ENCODE assay signal across 7 cellular contexts in the genomic region with DNA sequence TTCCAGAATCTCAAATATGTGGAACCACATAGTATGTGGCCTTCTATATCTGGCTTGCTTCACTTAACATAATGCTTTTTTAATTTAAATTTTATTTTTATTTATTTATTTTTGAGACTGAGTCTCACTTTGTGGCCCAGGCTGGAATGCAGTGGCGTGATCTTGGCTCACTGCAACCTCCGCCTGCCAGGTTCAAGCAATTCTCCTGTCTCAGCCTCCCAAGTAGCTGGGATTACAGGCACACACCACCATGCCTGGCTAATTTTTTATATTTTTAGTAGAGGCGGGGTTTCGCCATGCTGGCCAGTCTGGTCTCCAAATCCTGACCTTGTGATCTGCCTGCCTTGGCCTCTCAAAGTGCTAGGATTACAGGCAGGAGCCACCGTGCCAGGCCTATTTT. TPM values are rescaled to one million over a fixed set of nuclear protein-coding genes. Genes with fewer than 3 reads are reported as not detected.
A peak's percentile ranks its signal among the peaks of the same experiment; 100 is the strongest.
DNase-seq lines count a peak whose midpoint lies in the region; ATAC-seq, FAIRE-seq and TF ChIP-seq lines count a peak whose summit lies in the region.
"Not testable (repeated sequence)": the region's sequence is repeated elsewhere in the genome, so short reads cannot be mapped to it uniquely, and the experiment has no call there.

No MANE protein-coding gene starts in this region.

- peak overlapping the region in 1 of 4 donors; percentile 48 for H3K4me3 Mint-ChIP-seq in CD4-positive, CD25-positive, alpha-beta regulatory T cell
- not testable (repeated sequence) for H3K4me3 Mint-ChIP-seq in activated CD4-positive, alpha-beta T cell treated with anti-CD3 and anti-CD28 coated beads for 36 hours
- H3K4me3 Mint-ChIP-seq in astrocyte (ENCODE audit: unreplicated experiment): peak overlapping the region; percentile 21
- H3K4me3 Mint-ChIP-seq in naive thymus-derived CD4-positive, alpha-beta T cell: peak overlapping the region in 2 of 10 donors; percentile 27 to 47

- not testable (repeated sequence) for H3K36me3 Mint-ChIP-seq in CD4-positive, CD25-positive, alpha-beta regulatory T cell; activated CD4-positive, alpha-beta T cell treated with anti-CD3 and anti-CD28 coated beads for 36 hours (ENCODE audit: low read depth); astrocyte (ENCODE audit: low read depth, unreplicated experiment); naive thymus-derived CD4-positive, alpha-beta T cell

- H3K4me1 ChIP-seq in CD4-positive, CD25-positive, alpha-beta regulatory T cell (ENCODE audit: control insufficient read depth, insufficient read depth, low read length, poor library complexity, severe bottlenecking): peaks cover 32% of the 10 kb centered on the region
- H3K4me1 ChIP-seq in KMS-11 (ENCODE audit: low read depth, poor library complexity, severe bottlenecking) (peaks cover 59% of the 10 kb centered on the region), astrocyte (ENCODE audit: insufficient read depth, low read length) (peaks cover 37% of the 10 kb centered on the region)
- H3K4me1 ChIP-seq in naive thymus-derived CD4-positive, alpha-beta T cell (ENCODE audit: control insufficient read depth in 2 of 2, insufficient read depth in 2 of 2, low read length in 2 of 2): peaks cover 19 to 21% of the 10 kb centered on the region in 2 donors
- H3K4me1 ChIP-seq in sigmoid colon: not testable (repeated sequence)

- H3K27me3 Mint-ChIP-seq in CD4-positive, CD25-positive, alpha-beta regulatory T cell; activated CD4-positive, alpha-beta T cell treated with anti-CD3 and anti-CD28 coated beads for 36 hours; astrocyte (ENCODE audit: low read depth, unreplicated experiment); naive thymus-derived CD4-positive, alpha-beta T cell: not testable (repeated sequence)

- not testable (repeated sequence) for FAIRE-seq in astrocyte (lab: Jason Lieb, UNC)

- H3K4me1 Mint-ChIP-seq in CD4-positive, CD25-positive, alpha-beta regulatory T cell: peaks cover under 1 to 47% (median 30%) of the 10 kb centered on the region in 4 donors
- H3K4me1 Mint-ChIP-seq in activated CD4-positive, alpha-beta T cell treated with anti-CD3 and anti-CD28 coated beads for 36 hours: peaks cover 39% of the 10 kb centered on the region
- H3K4me1 Mint-ChIP-seq in astrocyte (ENCODE audit: low read depth, unreplicated experiment): peaks cover 41% of the 10 kb centered on the region
- H3K4me1 Mint-ChIP-seq in naive thymus-derived CD4-positive, alpha-beta T cell: peaks cover 27 to 54% (median 49%) of the 10 kb centered on the region in 7 donors

- TF ChIP-seq CTCF in KMS-11 (conservative IDR thresholded peaks at IDR 0.05; ENCODE audit: low read depth, low read length); astrocyte (IDR thresholded peaks at IDR 0.05; ENCODE audit: insufficient read depth, low read depth, low read length); sigmoid colon (IDR thresholded peaks at IDR 0.05): not testable (repeated sequence)

- not testable (repeated sequence) for H2AFZ ChIP-seq in KMS-11 (ENCODE audit: low read depth); astrocyte (ENCODE audit: low read depth, low read length)

- ATAC-seq in CD4-positive, CD25-positive, alpha-beta regulatory T cell (ENCODE audit: low read depth in 2 of 2); activated CD4-positive, alpha-beta T cell treated with anti-CD3 and anti-CD28 coated beads for 36 hours; naive thymus-derived CD4-positive, alpha-beta T cell: not testable (repeated sequence)

- H3K27ac ChIP-seq in CD4-positive, CD25-positive, alpha-beta regulatory T cell (ENCODE audit: insufficient read depth, low read length, poor library complexity, severe bottlenecking); KMS-11; astrocyte (ENCODE audit: low read depth, low read length); naive thymus-derived CD4-positive, alpha-beta T cell (ENCODE audit: low read depth, low read length); sigmoid colon: not testable (repeated sequence)

- H4K20me1 ChIP-seq in KMS-11 (ENCODE audit: insufficient read depth); astrocyte (ENCODE audit: insufficient read depth, low read length): not testable (repeated sequence)

- not testable (repeated sequence) for DNase-seq in CD4-positive, CD25-positive, alpha-beta regulatory T cell; activated CD4-positive, alpha-beta T cell treated with anti-CD3 and anti-CD28 coated beads for 36 hours; astrocyte (ENCODE audit: low read depth); naive thymus-derived CD4-positive, alpha-beta T cell
- peak; percentile 4 for DNase-seq in activated T-cell treated with anti-CD3 and anti-CD28 coated beads, Interleukin-2, amount 50 U/mL, for 1 hour
- DNase-seq in sigmoid colon: peak; percentile 6

- H3K9me3 ChIP-seq in CD4-positive, CD25-positive, alpha-beta regulatory T cell (ENCODE audit: control insufficient read depth in 2 of 2, low read length in 2 of 2); astrocyte (ENCODE audit: insufficient read depth, low read depth, low read length); naive thymus-derived CD4-positive, alpha-beta T cell (ENCODE audit: control insufficient read depth in 2 of 3, low read length in 3 of 3); sigmoid colon: not testable (repeated sequence)

- 0 out of 2 replicates have a peak overlapping the region, but pooled peaks have one; percentile 50 for H3K4me2 ChIP-seq in KMS-11
- not testable (repeated sequence) for H3K4me2 ChIP-seq in astrocyte (ENCODE audit: low read length)

- TF ChIP-seq EP300 in sigmoid colon (IDR thresholded peaks at IDR 0.05): not testable (repeated sequence)

- not testable (repeated sequence) for H3K27me3 ChIP-seq in CD4-positive, CD25-positive, alpha-beta regulatory T cell (ENCODE audit: control insufficient read depth, insufficient read depth, low read length); KMS-11 (ENCODE audit: insufficient read depth, low read depth); astrocyte (ENCODE audit: insufficient read depth, low read length); naive thymus-derived CD4-positive, alpha-beta T cell (ENCODE audit: control insufficient read depth in 2 of 2, insufficient read depth in 2 of 2, low read length in 2 of 2); sigmoid colon

- H3K9ac ChIP-seq in KMS-11; astrocyte (ENCODE audit: low read length): not testable (repeated sequence)

- not testable (repeated sequence) for H3K36me3 ChIP-seq in CD4-positive, CD25-positive, alpha-beta regulatory T cell (ENCODE audit: control insufficient read depth, insufficient read depth, low read length); KMS-11 (ENCODE audit: insufficient read depth); astrocyte (ENCODE audit: insufficient read depth, low read length); naive thymus-derived CD4-positive, alpha-beta T cell (ENCODE audit: control insufficient read depth in 2 of 3, insufficient read depth in 3 of 3, low read length in 3 of 3); sigmoid colon

- H3K4me3 ChIP-seq in CD4-positive, CD25-positive, alpha-beta regulatory T cell (ENCODE audit: low read depth, low read length); KMS-11 (IDR thresholded peaks at IDR 0.05; ENCODE audit: insufficient read depth, low read depth, low read length); astrocyte (ENCODE audit: insufficient read depth, low read depth, low read length); naive thymus-derived CD4-positive, alpha-beta T cell (ENCODE audit: low read length); sigmoid colon: not testable (repeated sequence)

- not testable (repeated sequence) for TF ChIP-seq POLR2A in sigmoid colon (IDR thresholded peaks at IDR 0.05)

- WGBS in sigmoid colon, 2 donors: 90 to 96% methylated on average over 5 of the region's 5 CpGs

- intact Hi-C loops in activated CD4-positive, alpha-beta T cell treated with anti-CD3 and anti-CD28 coated beads for 36 hours (cut with DNase I, micrococcal nuclease); sigmoid colon (cut with DNase I): not testable (repeated sequence)
- intact Hi-C loops in naive thymus-derived CD4-positive, alpha-beta T cell (cut with micrococcal nuclease): loop anchor here in 1 of 2 donors (5.0 kb wide), 1 partner anchor 33 kb away; the partner anchor contains the start of gene LOXL1

- POLR2A ChIA-PET in activated CD4-positive, alpha-beta T cell treated with anti-CD3 and anti-CD28 coated beads for 36 hours (lab: Charles Lee): not testable (repeated sequence)
- POLR2A ChIA-PET in naive thymus-derived CD4-positive, alpha-beta T cell (lab: Charles Lee): interaction anchor here (0.6 to 1.2 kb wide), 2 partner anchors 11 to 13 kb away, joined by 4 to 6 read pairs; no protein-coding TSS in a partner anchor

- not testable (repeated sequence) for H3K79me2 ChIP-seq in KMS-11 (ENCODE audit: insufficient read depth, low read depth); astrocyte (ENCODE audit: insufficient read depth, low read length)

- H3K9me3 Mint-ChIP-seq in CD4-positive, CD25-positive, alpha-beta regulatory T cell; activated CD4-positive, alpha-beta T cell treated with anti-CD3 and anti-CD28 coated beads for 36 hours (ENCODE audit: low read depth); astrocyte (ENCODE audit: unreplicated experiment); naive thymus-derived CD4-positive, alpha-beta T cell: not testable (repeated sequence)

- peak overlapping the region in 2 of 3 donors; percentile 69 to 78 for H3K27ac Mint-ChIP-seq in CD4-positive, CD25-positive, alpha-beta regulatory T cell
- H3K27ac Mint-ChIP-seq in activated CD4-positive, alpha-beta T cell treated with anti-CD3 and anti-CD28 coated beads for 36 hours: peak overlapping the region; percentile 63
- peak overlapping the region; percentile 64 for H3K27ac Mint-ChIP-seq in astrocyte (ENCODE audit: unreplicated experiment)
- peak overlapping the region in 7 of 9 donors; percentile 30 to 70 (median 56) for H3K27ac Mint-ChIP-seq in naive thymus-derived CD4-positive, alpha-beta T cell

- CTCF ChIA-PET in activated CD4-positive, alpha-beta T cell treated with anti-CD3 and anti-CD28 coated beads for 36 hours (lab: Charles Lee): interaction anchor here (1.1 to 2.3 kb wide), 4 partner anchors 10 to 169 kb away, joined by 4 to 13 read pairs (median 5); no protein-coding TSS in a partner anchor
- CTCF ChIA-PET in naive thymus-derived CD4-positive, alpha-beta T cell (lab: Charles Lee): interaction anchor here (0.6 to 3.3 kb wide), 6 partner anchors 9 to 1369 kb away, joined by 3 to 24 read pairs (median 4); partner anchors contain the start of gene PML

RNA-seq across cellular contexts. Expression of gene STOML1, which starts 31.4 kb away (rescaled TPM):
- 5.9 TPM for total RNA-seq in CD4-positive, CD25-positive, alpha-beta regulatory T cell
- 10 to 100 TPM in 2 of 4 donors, 1 to 10 TPM in 2; 8.7 to 11.4 (median 10.2) TPM for polyA plus RNA-seq in CD4-positive, CD25-positive, alpha-beta regulatory T cell
- 1 to 10 TPM; 6.3 to 7.1 TPM for total RNA-seq in activated CD4-positive, alpha-beta T cell treated with anti-CD3 and anti-CD28 coated beads for 36 hours
- total RNA-seq in astrocyte (12.4 and 16.6 TPM in 2 replicates), sigmoid colon (10 to 100 TPM in 3 of 4 donors, 1 to 10 TPM in 1; 10.0 to 17.8 (median 13.8) TPM)
- 10 to 100 TPM in 3 of 5 experiments, 1 to 10 TPM in 2; 7.5 to 14.5 (median 12.3) TPM for total RNA-seq in naive thymus-derived CD4-positive, alpha-beta T cell
- polyA plus RNA-seq in naive thymus-derived CD4-positive, alpha-beta T cell: 10 to 100 TPM; 18.7 to 21.3 TPM
- polyA plus RNA-seq in sigmoid colon: 10 to 100 TPM in 1 of 3 donors, 1 to 10 TPM in 2; 3.5 to 18.5 (median 4.2) TPM

RNA-seq across cellular contexts. Expression of gene PML, which starts 33.8 kb away (rescaled TPM):
- total RNA-seq in CD4-positive, CD25-positive, alpha-beta regulatory T cell: 57.6 TPM
- polyA plus RNA-seq in CD4-positive, CD25-positive, alpha-beta regulatory T cell: 10 to 100 TPM; 13.7 to 24.0 (median 20.8) TPM
- 10 to 100 TPM; 72.6 to 75.4 TPM for total RNA-seq in activated CD4-positive, alpha-beta T cell treated with anti-CD3 and anti-CD28 coated beads for 36 hours
- total RNA-seq in astrocyte (116 and 119 TPM in 2 replicates), sigmoid colon (100 to 1,000 TPM in 1 of 4 donors, 10 to 100 TPM in 3; 43.3 to 129 (median 60.0) TPM)
- total RNA-seq in naive thymus-derived CD4-positive, alpha-beta T cell: 100 to 1,000 TPM in 1 of 5 experiments, 10 to 100 TPM in 4; 42.1 to 113 (median 64.8) TPM
- polyA plus RNA-seq in naive thymus-derived CD4-positive, alpha-beta T cell: 10 to 100 TPM; 18.1 to 34.3 TPM
- polyA plus RNA-seq in sigmoid colon: 10 to 100 TPM in 1 of 3 donors, 1 to 10 TPM in 2; 9.6 to 36.4 (median 9.7) TPM

RNA-seq across cellular contexts. Expression of gene LOXL1, which starts 34.4 kb away (rescaled TPM):
- 7.3 TPM for total RNA-seq in CD4-positive, CD25-positive, alpha-beta regulatory T cell
- 10 to 100 TPM in 2 of 4 donors, 1 to 10 TPM in 2; 6.8 to 24.2 (median 10.0) TPM for polyA plus RNA-seq in CD4-positive, CD25-positive, alpha-beta regulatory T cell
- 1 to 10 TPM; 1.9 to 2.5 TPM for total RNA-seq in activated CD4-positive, alpha-beta T cell treated with anti-CD3 and anti-CD28 coated beads for 36 hours
- total RNA-seq in astrocyte (280 and 384 TPM in 2 replicates), sigmoid colon (10 to 100 TPM in 3 of 4 donors, 1 to 10 TPM in 1; 7.6 to 27.7 (median 14.6) TPM)
- total RNA-seq in naive thymus-derived CD4-positive, alpha-beta T cell: 1 to 10 TPM in 3 of 5 experiments, under 1 TPM in 2; 0.49 to 2.2 (median 1.0) TPM
- 1 to 10 TPM; 1.3 to 2.3 TPM for polyA plus RNA-seq in naive thymus-derived CD4-positive, alpha-beta T cell
- 1 to 10 TPM in 2 of 3 donors, not detected in 1; 3.0 to 7.4 TPM for polyA plus RNA-seq in sigmoid colon
